ENCODE assay signal across 20 cellular contexts in the genomic region with DNA sequence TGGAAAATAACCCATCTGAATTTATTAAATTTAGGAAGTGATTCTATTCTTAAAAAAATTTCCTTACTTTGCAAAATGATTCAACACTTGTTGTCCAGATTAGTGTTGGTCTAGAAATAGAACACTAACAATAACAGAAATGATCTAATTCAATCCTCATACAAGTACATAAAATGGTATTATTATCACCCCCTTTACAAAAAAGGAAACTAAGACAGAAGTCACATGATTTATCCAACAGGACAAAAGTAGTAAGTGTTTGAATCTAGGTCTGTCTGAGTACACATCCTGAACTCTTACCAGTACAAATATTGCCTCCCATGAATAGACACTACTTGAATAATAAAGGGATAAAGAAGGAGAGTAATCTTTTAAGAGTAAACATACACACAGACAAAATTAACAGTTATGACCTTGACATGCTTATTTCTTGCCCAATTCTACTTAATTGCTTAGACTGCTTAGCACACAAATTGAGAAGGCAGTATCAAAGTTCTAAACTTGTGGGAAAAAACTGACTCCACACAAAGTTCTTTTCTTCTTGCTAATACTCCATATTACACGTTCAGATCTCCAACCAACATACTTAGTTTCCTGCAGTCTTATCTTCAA.
"Had no signal": no experiment of that assay in that cellular context is flagged by ENCODE, and none has a peak within 500 bp of the region (broad histone marks: within the 10 kb centered on the region; RNA-seq: fewer than 3 reads in every experiment).

No MANE protein-coding gene starts in this region.

- H3K4me2 ChIP-seq: neural progenitor cell had no signal

- H3K9ac ChIP-seq: neural progenitor cell had no signal

- H3K27ac ChIP-seq: colonic mucosa, dorsolateral prefrontal cortex, esophagus muscularis mucosa, foreskin keratinocyte, neural progenitor cell, ovary, right atrium auricular region, suprapubic skin, thyroid gland, uterus had no signal

- H2AFZ ChIP-seq: neural progenitor cell had no signal

- H3K4me1 ChIP-seq: colonic mucosa, foreskin keratinocyte, suprapubic skin, thyroid gland, uterus had no signal

- H3K4me3 ChIP-seq: colonic mucosa, dorsolateral prefrontal cortex, esophagus muscularis mucosa, mucosa of descending colon, neural progenitor cell, ovary, right atrium auricular region, smooth muscle cell, suprapubic skin, thyroid gland, uterus had no signal

- H3K36me3 ChIP-seq: colonic mucosa, esophagus muscularis mucosa, neural progenitor cell, ovary, right atrium auricular region, suprapubic skin, thyroid gland, uterus had no signal

- ATAC-seq: foreskin keratinocyte; mucosa of descending colon; natural killer cell treated with Interleukin-12 subunit alpha and Interleukin-12 subunit beta and Interleukin-15 and Interleukin-18, amount 100 ng/mL, for 72 hours; stimulated activated naive CD8-positive, alpha-beta T cell treated with anti-CD3 and anti-CD28 coated beads, Interleukin-15, Interleukin-2, amounts not matched to agents 100 U/mL and 50 U/mL, for 24 hours had no signal

- H3K9me3 ChIP-seq: ovary, thyroid gland had no signal

- DNase-seq: cerebellar nuclear complex; colonic mucosa; dorsolateral prefrontal cortex; effector CD8-positive, alpha-beta T cell; foreskin keratinocyte; hippocampal formation; islet precursor cell; mucosa of descending colon; nucleus accumbens; ovary; stimulated activated CD4-positive, alpha-beta T cell treated with anti-CD3 and anti-CD28 coated beads, Interleukin-2, amount 100 ng/mL, for 48 hours; stimulated activated naive CD8-positive, alpha-beta T cell treated with anti-CD3 and anti-CD28 coated beads, Interleukin-15, Interleukin-2, amounts not matched to agents 100 U/mL and 50 U/mL, for 24 hours; thyroid gland; uterus had no signal

- H3K27me3 ChIP-seq: colonic mucosa, dorsolateral prefrontal cortex, esophagus muscularis mucosa, foreskin keratinocyte, neural progenitor cell, ovary, right atrium auricular region, suprapubic skin, thyroid gland, uterus had no signal
